In genomic region chr17:59565171-59565958, GRCh38 we compare ENCODE assay signal across 8 cellular contexts. TPM values are rescaled to one million over a fixed set of nuclear protein-coding genes. Genes with fewer than 3 reads are reported as not detected.
A peak's percentile ranks its signal among the peaks of the same experiment; 100 is the strongest.
DNase-seq lines count a peak whose midpoint lies in the region; ATAC-seq, FAIRE-seq and TF ChIP-seq lines count a peak whose summit lies in the region.

A gene with protein sequence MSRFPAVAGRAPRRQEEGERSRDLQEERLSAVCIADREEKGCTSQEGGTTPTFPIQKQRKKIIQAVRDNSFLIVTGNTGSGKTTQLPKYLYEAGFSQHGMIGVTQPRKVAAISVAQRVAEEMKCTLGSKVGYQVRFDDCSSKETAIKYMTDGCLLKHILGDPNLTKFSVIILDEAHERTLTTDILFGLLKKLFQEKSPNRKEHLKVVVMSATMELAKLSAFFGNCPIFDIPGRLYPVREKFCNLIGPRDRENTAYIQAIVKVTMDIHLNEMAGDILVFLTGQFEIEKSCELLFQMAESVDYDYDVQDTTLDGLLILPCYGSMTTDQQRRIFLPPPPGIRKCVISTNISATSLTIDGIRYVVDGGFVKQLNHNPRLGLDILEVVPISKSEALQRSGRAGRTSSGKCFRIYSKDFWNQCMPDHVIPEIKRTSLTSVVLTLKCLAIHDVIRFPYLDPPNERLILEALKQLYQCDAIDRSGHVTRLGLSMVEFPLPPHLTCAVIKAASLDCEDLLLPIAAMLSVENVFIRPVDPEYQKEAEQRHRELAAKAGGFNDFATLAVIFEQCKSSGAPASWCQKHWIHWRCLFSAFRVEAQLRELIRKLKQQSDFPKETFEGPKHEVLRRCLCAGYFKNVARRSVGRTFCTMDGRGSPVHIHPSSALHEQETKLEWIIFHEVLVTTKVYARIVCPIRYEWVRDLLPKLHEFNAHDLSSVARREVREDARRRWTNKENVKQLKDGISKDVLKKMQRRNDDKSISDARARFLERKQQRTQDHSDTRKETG (plus strand): TSS chr17:59565610. CDS start chr17:59565672, 62 bp downstream.

- H3K9me3 Mint-ChIP-seq in activated B cell treated with CpG ODN at 0.5 μM for 24 hours: no peaks in the 10 kb centered on the region
- H3K9me3 Mint-ChIP-seq in immature natural killer cell: no peaks in the 10 kb centered on the region

- TF ChIP-seq POLR2A in A549 (IDR thresholded peaks at IDR 0.05; ENCODE audit: low read length): peak; percentile 52

- FAIRE-seq in A549 (lab: Jason Lieb, UNC): no peak

- H3K36me3 Mint-ChIP-seq in activated B cell treated with CpG ODN at 0.5 μM for 24 hours (ENCODE audit: low read depth) (peaks cover 10% of the 10 kb centered on the region), immature natural killer cell (peaks cover 0 to 3% (median 0%) of the 10 kb centered on the region in 3 donors)

- H3K4me1 ChIP-seq in A549: peaks cover 7% of the 10 kb centered on the region

- H3K27ac Mint-ChIP-seq in activated B cell treated with CpG ODN at 0.5 μM for 24 hours (peak within 1 kb of the TSS; percentile 99), immature natural killer cell (peak within 1 kb of the TSS; percentile 97 to 100 (median 98))

- no peaks in the 10 kb centered on the region for H3K27me3 Mint-ChIP-seq in activated B cell treated with CpG ODN at 0.5 μM for 24 hours
- H3K27me3 Mint-ChIP-seq in immature natural killer cell (ENCODE audit: low read depth in 3 of 3): peaks cover 7 to 18% (median 11%) of the 10 kb centered on the region in 3 donors

- CTCF ChIA-PET in A549 (lab: Yijun Ruan, JAX) (interaction anchor here (0.5 to 1.7 kb wide), 6 partner anchors 44 to 404 kb away, joined by 3 to 5 read pairs (median 4); no protein-coding TSS in a partner anchor), activated B cell treated with CpG ODN at 0.5 μM for 24 hours (lab: Charles Lee) (interaction anchor here (1.1 kb wide), 1 partner anchor 236 kb away, joined by 4 read pairs; no protein-coding TSS in a partner anchor)

- DNase-seq in A549 (ENCODE audit: low read depth in 1 of 2, low spot score in 1 of 2) (peak; percentile 95 to 98), NCI-H345 (lab: John Stamatoyannopoulos, UW) (peak; percentile 93), activated B cell treated with CpG ODN at 0.5 μM for 24 hours (peak; percentile 88), cardiac fibroblast (ENCODE audit: low read depth in 2 of 2) (peak; percentile 96 to 97), immature natural killer cell (peak; percentile 93), smooth muscle cell of the brain vasculature (ENCODE audit: low read depth, low spot score) (peak; percentile 83)

- WGBS in A549 (ENCODE audit: missing lambda C conversion rate): 20% methylated on average over 62 of the region's 62 CpGs

- POLR2A ChIA-PET in A549 (lab: Yijun Ruan, JAX) (interaction anchor here (0.6 to 2.9 kb wide), 5 partner anchors 25 to 410 kb away, joined by 3 to 21 read pairs (median 3); partner anchors contain the start of gene CLTC), activated B cell treated with CpG ODN at 0.5 μM for 24 hours (lab: Charles Lee) (interaction anchor here (0.6 to 2.7 kb wide), 10 partner anchors 54 to 1034 kb away, joined by 3 to 56 read pairs (median 3); partner anchors contain the start of genes CLTC, PTRH2, RNFT1 and VMP1)

- H3K4me3 Mint-ChIP-seq in activated B cell treated with CpG ODN at 0.5 μM for 24 hours: peak within 1 kb of the TSS; percentile 100
- peak within 1 kb of the TSS; percentile 96 to 100 (median 99) for H3K4me3 Mint-ChIP-seq in immature natural killer cell

- TF ChIP-seq CTCF in A549 (IDR thresholded peaks at IDR 0.05) (no peak), activated B cell treated with CpG ODN at 0.5 μM for 24 hours (IDR thresholded peaks at IDR 0.05) (no peak), cardiac fibroblast (IDR thresholded peaks at IDR 0.05; ENCODE audit: low read depth, low read length) (no peak)

- H3K4me1 Mint-ChIP-seq in activated B cell treated with CpG ODN at 0.5 μM for 24 hours (peaks cover 17% of the 10 kb centered on the region), immature natural killer cell (peaks cover 24 to 28% of the 10 kb centered on the region in 2 donors)

- H3K9me3 ChIP-seq in A549: peaks cover 7% of the 10 kb centered on the region; the same call in 1 of the 3 replicates

- intact Hi-C loops in activated B cell treated with CpG ODN at 0.5 μM for 24 hours (cut with micrococcal nuclease): loop anchor here (1.0 to 5.0 kb wide), 4 partner anchors 54 to 327 kb away; partner anchors contain the start of genes CLTC, PTRH2, TUBD1 and VMP1

- peak within 1 kb of the TSS; percentile 74 to 93 for H3K27ac ChIP-seq in A549

- peak within 1 kb of the TSS; percentile 83 for H3K4me3 ChIP-seq in A549
- H3K4me3 ChIP-seq in cardiac fibroblast (replicated peaks in 1 of 2; ENCODE audit: low read depth in 2 of 2, low read length in 2 of 2): peak within 1 kb of the TSS; percentile 98 to 100

- TF ChIP-seq RAD21 in A549 (conservative IDR thresholded peaks at IDR 0.05 in 1 of 2, IDR thresholded peaks at IDR 0.05 in 1 of 2): no peak

- ATAC-seq in A549 (peak; percentile 91 to 94), GM18870 (IDR thresholded peaks at IDR 0.05; ENCODE audit: unreplicated experiment) (peak; percentile 69), HG03159 (IDR thresholded peaks at IDR 0.05; ENCODE audit: unreplicated experiment) (peak; percentile 84), activated B cell treated with CpG ODN at 0.5 μM for 24 hours (ENCODE audit: low read depth) (peak; percentile 91)

- no peak for TF ChIP-seq EP300 in A549 (IDR thresholded peaks at IDR 0.05)

- H3K4me2 ChIP-seq in A549: peak within 1 kb of the TSS; percentile 70

TF ChIP-seq in A549, 52 proteins besides CTCF, POLR2A, EP300 and RAD21 (continues in another document):
- TF ChIP-seq MYC (IDR thresholded peaks at IDR 0.05; ENCODE audit: borderline replicate concordance, low read length) (peak; percentile 79), FOSB (CRISPR knock-in tag; IDR thresholded peaks at IDR 0.05) (peak; percentile 44), ESRRA (IDR thresholded peaks at IDR 0.05; ENCODE audit: borderline replicate concordance, low read length) (no peak), KDM5A (IDR thresholded peaks at IDR 0.05) (peak; percentile 94), EHF (CRISPR knock-in tag; IDR thresholded peaks at IDR 0.05) (peak; percentile 98), RARB (CRISPR knock-in tag; IDR thresholded peaks at IDR 0.05) (0 out of 2 replicates have a peak, but pooled peaks have one; percentile 54), FOSL2 (IDR thresholded peaks at IDR 0.05) (no peak), FOSL2 (CRISPR knock-in tag; IDR thresholded peaks at IDR 0.05) (peak; percentile 61), REST (IDR thresholded peaks at IDR 0.05) (no peak), NR3C1 (IDR thresholded peaks at IDR 0.05) (no peak), E2F6 (IDR thresholded peaks at IDR 0.05; ENCODE audit: borderline replicate concordance, low read depth) (peak; percentile 100)
- TF ChIP-seq, protein P1, sequence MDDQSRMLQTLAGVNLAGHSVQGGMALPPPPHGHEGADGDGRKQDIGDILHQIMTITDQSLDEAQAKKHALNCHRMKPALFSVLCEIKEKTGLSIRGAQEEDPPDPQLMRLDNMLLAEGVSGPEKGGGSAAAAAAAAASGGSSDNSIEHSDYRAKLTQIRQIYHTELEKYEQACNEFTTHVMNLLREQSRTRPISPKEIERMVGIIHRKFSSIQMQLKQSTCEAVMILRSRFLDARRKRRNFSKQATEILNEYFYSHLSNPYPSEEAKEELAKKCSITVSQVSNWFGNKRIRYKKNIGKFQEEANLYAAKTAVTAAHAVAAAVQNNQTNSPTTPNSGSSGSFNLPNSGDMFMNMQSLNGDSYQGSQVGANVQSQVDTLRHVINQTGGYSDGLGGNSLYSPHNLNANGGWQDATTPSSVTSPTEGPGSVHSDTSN (IDR thresholded peaks at IDR 0.05): no peak

RNA-seq across cellular contexts. Expression of the gene that starts here (rescaled TPM):
- polyA plus RNA-seq in A549 (2011; rRNA removed) (87.4 and 109 TPM in 2 replicates), A549 (2017; fragmentation: RNase III; extraction: RNeasy Plus Mini Kit Qiagen cat#74134 plus additional on column Dnase treatment) (54.7 to 59.3 TPM (median 55.8 TPM) in 3 replicates), immature natural killer cell (10 to 100 TPM; 22.1 to 26.4 (median 25.0) TPM)
- polyA plus RNA-seq in A549 (2012; cell fraction: cytosol; rRNA removed): 17.9 and 19.0 TPM in 2 replicates
- polyA plus RNA-seq in A549 (2012; cell fraction: nucleus; rRNA removed): 9.8 and 13.5 TPM in 2 replicates
- 33.1 and 34.7 TPM in 2 replicates for polyA minus RNA-seq in A549 (2011; rRNA and poly(A)+ RNA removed)
- total RNA-seq in activated B cell treated with CpG ODN at 0.5 μM for 24 hours: 19.1 and 22.6 TPM in 2 replicates

Comparison
In these comparisons a context has a peak if more than half of its experiments do, and no peak if none do; other contexts are left out.
1. Peak in every context shown above with its lines: DNase-seq, ATAC-seq, H3K4me3 ChIP-seq and H3K27ac ChIP-seq.